ENCODE assay signal across 1 cellular context in the genomic region with DNA sequence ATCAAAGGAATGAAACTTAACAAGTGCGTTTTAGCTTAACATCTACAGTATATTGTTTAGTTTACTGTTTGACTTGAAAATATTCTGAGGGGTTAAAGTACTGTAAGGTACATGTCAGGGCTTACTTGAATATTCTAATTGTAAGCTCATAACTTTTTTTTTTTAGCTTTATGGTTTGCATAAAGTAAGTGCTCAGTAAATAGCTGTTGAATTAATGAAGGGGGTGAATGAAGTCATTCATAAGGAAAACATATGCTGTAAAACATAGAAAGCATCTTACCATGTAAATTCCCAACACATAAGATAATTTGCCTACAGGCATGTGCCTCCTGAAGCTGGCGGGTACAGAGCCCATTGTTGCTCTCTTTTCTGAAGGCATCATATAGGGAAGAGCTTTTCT.
TF ChIP-seq lines count a peak whose summit lies in the region.

No MANE protein-coding gene starts in this region.

TF ChIP-seq in GM12878, 131 proteins besides CTCF, POLR2A, EP300 and RAD21:
- TF ChIP-seq ZNF24 (IDR thresholded peaks at IDR 0.05), result peak; percentile 81
- TF ChIP-seq, protein P1, sequence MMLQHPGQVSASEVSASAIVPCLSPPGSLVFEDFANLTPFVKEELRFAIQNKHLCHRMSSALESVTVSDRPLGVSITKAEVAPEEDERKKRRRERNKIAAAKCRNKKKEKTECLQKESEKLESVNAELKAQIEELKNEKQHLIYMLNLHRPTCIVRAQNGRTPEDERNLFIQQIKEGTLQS (IDR thresholded peaks at IDR 0.05; ENCODE audit: borderline replicate concordance, extremely low read depth, low read depth, low read length), result no peak
